ENCODE assay signal across 14 cellular contexts in genomic region chr2:157866202-157866601, GRCh38. TPM values are rescaled to one million over a fixed set of nuclear protein-coding genes. Genes with fewer than 3 reads are reported as not detected.
A peak's percentile ranks its signal among the peaks of the same experiment; 100 is the strongest.
DNase-seq lines count a peak whose midpoint lies in the region; ATAC-seq lines count a peak whose summit lies in the region.
"Had no signal": no experiment of that assay in that cellular context is flagged by ENCODE, and none has a peak within 500 bp of the region (broad histone marks: within the 10 kb centered on the region; RNA-seq: fewer than 3 reads in every experiment).

No MANE protein-coding gene starts in this region.

- H3K4me1 Mint-ChIP-seq in activated T-cell treated with anti-CD3 and anti-CD28 coated beads, Interleukin-2, amount 50 U/mL, for 24 hours (ENCODE audit: low read depth), result peaks cover 57% of the 10 kb centered on the region

- no peak overlapping the region for H3K4me3 Mint-ChIP-seq in activated T-cell treated with anti-CD3 and anti-CD28 coated beads, Interleukin-2, amount 50 U/mL, for 24 hours
- H3K4me3 Mint-ChIP-seq: activated CD8-positive, alpha-beta T cell treated with anti-CD3 and anti-CD28 coated beads for 36 hours had no signal

- peaks cover 23% of the 10 kb centered on the region for H3K4me1 ChIP-seq in HUES64 (ENCODE audit: insufficient read depth, low read length)

- H3K27me3 ChIP-seq in HUES64 (ENCODE audit: insufficient read depth, low read length), result no peaks in the 10 kb centered on the region

- ATAC-seq in HG03045 (IDR thresholded peaks at IDR 0.05; ENCODE audit: unreplicated experiment), result no peak
- ATAC-seq: activated CD8-positive, alpha-beta T cell treated with anti-CD3 and anti-CD28 coated beads for 36 hours had no signal

- H3K27ac Mint-ChIP-seq in activated T-cell treated with anti-CD3 and anti-CD28 coated beads, Interleukin-2, amount 50 U/mL, for 24 hours, result no peak overlapping the region
- H3K27ac Mint-ChIP-seq: activated CD8-positive, alpha-beta T cell treated with anti-CD3 and anti-CD28 coated beads for 36 hours had no signal

- H3K9ac ChIP-seq in HUES64 (ENCODE audit: low read depth, low read length), result no peak overlapping the region

- H3K36me3 ChIP-seq in HUES64 (ENCODE audit: insufficient read depth, low read length), result no peaks in the 10 kb centered on the region

- H3K27me3 Mint-ChIP-seq in activated T-cell treated with anti-CD3 and anti-CD28 coated beads, Interleukin-2, amount 50 U/mL, for 24 hours, result no peaks in the 10 kb centered on the region
- H3K27me3 Mint-ChIP-seq: activated CD8-positive, alpha-beta T cell treated with anti-CD3 and anti-CD28 coated beads for 36 hours had no signal

- peaks cover 3% of the 10 kb centered on the region for H3K9me3 Mint-ChIP-seq in activated T-cell treated with anti-CD3 and anti-CD28 coated beads, Interleukin-2, amount 50 U/mL, for 24 hours
- H3K9me3 Mint-ChIP-seq: activated CD8-positive, alpha-beta T cell treated with anti-CD3 and anti-CD28 coated beads for 36 hours had no signal

- 32% methylated on average over 3 of the region's 3 CpGs for WGBS in HUES64

- H3K4me3 ChIP-seq in HUES64 (ENCODE audit: low read length), result 0 out of 2 replicates have a peak overlapping the region, but pooled peaks have one; percentile 11

- H3K36me3 Mint-ChIP-seq in activated T-cell treated with anti-CD3 and anti-CD28 coated beads, Interleukin-2, amount 50 U/mL, for 24 hours (ENCODE audit: low read depth), result peaks cover 27% of the 10 kb centered on the region

- DNase-seq in brain pericyte (ENCODE audit: low read depth, low spot score) (peak; percentile 42), kidney glomerular epithelial cell (lab: John Stamatoyannopoulos, UW) (peak; percentile 58), smooth muscle cell of the brain vasculature (ENCODE audit: low read depth, low spot score) (peak; percentile 86), occipital lobe (lab: John Stamatoyannopoulos, UW) (no peak)
- no peak for DNase-seq in activated T-cell treated with anti-CD3 and anti-CD28 coated beads, Interleukin-2, amount 50 U/mL, for 24 hours
- DNase-seq: activated CD8-positive, alpha-beta T cell treated with anti-CD3 and anti-CD28 coated beads for 36 hours; activated effector memory CD4-positive, alpha-beta T cell treated with Interleukin-2 at 50 U/mL for 16 hours; anterior cingulate cortex; DMS79; HCEC 1CT; NCI-H1417 treated with DMSO at 0.1 percent for 48 hours; NCI-H446 had no signal

- H3K9me3 ChIP-seq in HUES64 (ENCODE audit: insufficient read depth, low read depth, low read length), result no peaks in the 10 kb centered on the region

- peak overlapping the region; percentile 53; the same call in 1 of the 2 replicates for H3K27ac ChIP-seq in HUES64 (ENCODE audit: low read depth, low read length)

RNA-seq across cellular contexts. Expression of gene ACVR1, which starts 9.9 kb away (rescaled TPM):
- polyA plus RNA-seq in HUES64 (2013, experiment 1 of 2), result 12.0 TPM
- polyA plus RNA-seq in HUES64 (2013, experiment 2 of 2), result 10.9 TPM
- total RNA-seq in occipital lobe, result 20.3 TPM

Comparison
In these comparisons a context has a peak if more than half of its experiments do, and no peak if none do; other contexts are left out.
1. DNase-seq: peak in brain pericyte (single experiment), kidney glomerular epithelial cell (single experiment) and smooth muscle cell of the brain vasculature (single experiment); none in activated T-cell treated with anti-CD3 and anti-CD28 coated beads, Interleukin-2, amount 50 U/mL, for 24 hours (single experiment) and occipital lobe (single experiment).